ENCODE assay signal across 2 cellular contexts in genomic region chrX:119201570-119201969, GRCh38.
A peak's percentile ranks its signal among the peaks of the same experiment; 100 is the strongest.
TF ChIP-seq lines count a peak whose summit lies in the region.

No MANE protein-coding gene starts in this region.

TF ChIP-seq in IMR-90, 13 proteins besides CTCF, POLR2A, EP300 and RAD21 (continued from another document):
- TF ChIP-seq USF2 (IDR thresholded peaks at IDR 0.05; ENCODE audit: low read depth, low read length) (no peak), RCOR1 (IDR thresholded peaks at IDR 0.05; ENCODE audit: insufficient replicate concordance, low read length) (no peak), NFE2L2 (IDR thresholded peaks at IDR 0.05; ENCODE audit: low read depth, low read length) (no peak), RFX5 (IDR thresholded peaks at IDR 0.05; ENCODE audit: low read depth, low read length) (no peak), ELK1 (IDR thresholded peaks at IDR 0.05; ENCODE audit: borderline replicate concordance, low read depth, low read length) (no peak), CEBPB (IDR thresholded peaks at IDR 0.05; ENCODE audit: low read depth, low read length) (no peak), BHLHE40 (IDR thresholded peaks at IDR 0.05; ENCODE audit: low read depth, low read length) (no peak), SMC3 (IDR thresholded peaks at IDR 0.05; ENCODE audit: low read depth, low read length) (no peak), CHD1 (IDR thresholded peaks at IDR 0.05; ENCODE audit: low read depth, low read length) (no peak)

TF ChIP-seq in K562, 482 proteins besides CTCF, POLR2A, EP300 and RAD21 (continued from another document):
- TF ChIP-seq MAFG (tag; conservative IDR thresholded peaks at IDR 0.05): 0 out of 2 replicates have a peak, but pooled peaks have one; percentile 18
- peak; percentile 14; the same call in 1 of the 2 replicates for TF ChIP-seq JUND (IDR thresholded peaks at IDR 0.05; ENCODE audit: borderline replicate concordance, low read depth, low read length)
- no peak for TF ChIP-seq JUND (tag; IDR thresholded peaks at IDR 0.05; ENCODE audit: borderline replicate concordance, low read depth, low read length)
- no peak for TF ChIP-seq CBX5 (IDR thresholded peaks at IDR 0.05; ENCODE audit: borderline replicate concordance, low read depth)
- TF ChIP-seq PHB (CRISPR knock-in tag; IDR thresholded peaks at IDR 0.05): no peak
- TF ChIP-seq IFI16 (CRISPR knock-in tag; IDR thresholded peaks at IDR 0.05): no peak
- TF ChIP-seq CREB1 (IDR thresholded peaks at IDR 0.05): no peak
- no peak for TF ChIP-seq CREB1 (CRISPR knock-in tag; IDR thresholded peaks at IDR 0.05)
